Comparison of ENCODE assay signal across 8 cellular contexts in the genomic region with DNA sequence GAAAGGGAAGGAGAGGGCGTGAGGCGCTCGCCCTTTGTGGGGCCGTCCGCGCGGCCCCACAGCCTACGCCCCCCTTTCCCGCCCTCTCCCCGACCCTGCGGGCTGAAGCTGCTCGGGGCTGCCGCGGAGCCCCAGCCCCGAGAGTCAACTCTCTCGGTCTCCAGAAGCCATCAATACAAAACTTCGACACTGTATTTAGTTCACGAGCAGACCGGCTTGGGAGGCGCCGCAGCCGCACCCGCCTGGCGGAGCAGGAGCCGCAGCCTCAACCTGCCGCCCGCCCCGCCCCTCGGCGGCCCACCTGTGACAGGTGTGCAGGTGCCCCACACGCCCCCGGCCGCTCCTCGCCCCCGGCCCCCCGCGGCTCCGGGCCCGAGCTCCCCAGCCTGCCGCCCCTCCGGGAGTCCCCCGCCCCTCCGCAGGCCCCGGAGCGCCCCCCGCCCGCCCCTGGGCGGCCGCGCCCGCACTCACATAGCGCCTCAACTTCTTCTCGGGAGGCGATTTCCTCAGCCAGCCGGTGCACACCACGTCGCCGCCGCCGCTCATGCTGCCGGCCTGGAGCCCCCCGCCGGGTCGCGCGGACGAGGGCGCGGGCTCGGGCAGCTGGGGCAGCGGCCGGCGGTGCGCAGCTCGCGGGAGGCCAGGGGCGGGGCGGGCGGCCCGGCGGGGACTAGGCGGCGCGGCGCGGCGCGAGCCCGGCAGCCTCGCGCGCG. TPM values are rescaled to one million over a fixed set of nuclear protein-coding genes. Genes with fewer than 3 reads are reported as not detected.
A peak's percentile ranks its signal among the peaks of the same experiment; 100 is the strongest.
DNase-seq lines count a peak whose midpoint lies in the region; ATAC-seq and TF ChIP-seq lines count a peak whose summit lies in the region.

A gene with protein sequence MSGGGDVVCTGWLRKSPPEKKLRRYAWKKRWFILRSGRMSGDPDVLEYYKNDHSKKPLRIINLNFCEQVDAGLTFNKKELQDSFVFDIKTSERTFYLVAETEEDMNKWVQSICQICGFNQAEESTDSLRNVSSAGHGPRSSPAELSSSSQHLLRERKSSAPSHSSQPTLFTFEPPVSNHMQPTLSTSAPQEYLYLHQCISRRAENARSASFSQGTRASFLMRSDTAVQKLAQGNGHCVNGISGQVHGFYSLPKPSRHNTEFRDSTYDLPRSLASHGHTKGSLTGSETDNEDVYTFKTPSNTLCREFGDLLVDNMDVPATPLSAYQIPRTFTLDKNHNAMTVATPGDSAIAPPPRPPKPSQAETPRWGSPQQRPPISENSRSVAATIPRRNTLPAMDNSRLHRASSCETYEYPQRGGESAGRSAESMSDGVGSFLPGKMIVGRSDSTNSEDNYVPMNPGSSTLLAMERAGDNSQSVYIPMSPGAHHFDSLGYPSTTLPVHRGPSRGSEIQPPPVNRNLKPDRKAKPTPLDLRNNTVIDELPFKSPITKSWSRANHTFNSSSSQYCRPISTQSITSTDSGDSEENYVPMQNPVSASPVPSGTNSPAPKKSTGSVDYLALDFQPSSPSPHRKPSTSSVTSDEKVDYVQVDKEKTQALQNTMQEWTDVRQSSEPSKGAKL (minus strand): TSS at position 646 of the 713 bp plus-strand sequence. CDS start 100 bp downstream, at position 546.

- 1% methylated on average over 34 of the region's 93 CpGs; no CpG with 5 or more reads in 1 of the 2 experiments for WGBS in IMR-90 (ENCODE audit: extremely low coverage in 2 of 2, insufficient read length in 1 of 2), 2 experiments

- H3K9me3 ChIP-seq in AG04450 (ENCODE audit: control insufficient read depth, insufficient read depth, low read length) (no peaks in the 10 kb centered on the region; the same call in 1 of the 2 replicates), IMR-90 (ENCODE audit: control insufficient read depth, insufficient read depth, low read length) (no peaks in the 10 kb centered on the region)

- dilution Hi-C loops in IMR-90 (cut with HindIII; ENCODE audit: low sequenced_read_pairs, unreplicated experiment), result no loop called here

- H2AFZ ChIP-seq in IMR-90 (replicated peaks; ENCODE audit: low read length, poor library complexity), result peak within 1 kb of the TSS; percentile 91

- H2AK5ac ChIP-seq in IMR-90 (ENCODE audit: low read depth, low read length), result peak within 1 kb of the TSS; percentile 53

- peaks cover 5% of the 10 kb centered on the region for H4K20me1 ChIP-seq in IMR-90 (ENCODE audit: insufficient read depth, low read length)

- peak within 1 kb of the TSS; percentile 64 for H2BK5ac ChIP-seq in IMR-90 (ENCODE audit: low read depth, low read length, poor library complexity, severe bottlenecking)

- peak within 1 kb of the TSS; percentile 95 for H3K4me3 Mint-ChIP-seq in activated T-helper 2 cell treated with anti-CD3 and anti-CD28 coated beads, Interferon-gamma antibody, Interleukin-2, Interleukin-4, amounts not matched to agents 10 μg/mL and 5 μg/mL and 100 μg/mL, durations not matched to agents 14 hours and 24 hours and 36 hours (ENCODE audit: low read depth)
- peak within 1 kb of the TSS; percentile 94 for H3K4me3 Mint-ChIP-seq in osteocyte (ENCODE audit: unreplicated experiment)

- no peak for TF ChIP-seq RAD21 in IMR-90 (IDR thresholded peaks at IDR 0.05; ENCODE audit: low read length)

- peaks cover 11% of the 10 kb centered on the region for H3K9me1 ChIP-seq in IMR-90 (ENCODE audit: insufficient read depth, low read length)

- H3K36me3 Mint-ChIP-seq in activated T-helper 2 cell treated with anti-CD3 and anti-CD28 coated beads, Interferon-gamma antibody, Interleukin-2, Interleukin-4, amounts not matched to agents 10 μg/mL and 5 μg/mL and 100 μg/mL, durations not matched to agents 14 hours and 24 hours and 36 hours (ENCODE audit: low read depth), result peaks cover 19% of the 10 kb centered on the region
- H3K36me3 Mint-ChIP-seq in osteocyte (ENCODE audit: unreplicated experiment), result no peaks in the 10 kb centered on the region

- TF ChIP-seq POLR2A in IMR-90 (IDR thresholded peaks at IDR 0.05; ENCODE audit: low read depth, low read length), result no peak

- H3K18ac ChIP-seq in IMR-90 (ENCODE audit: low read depth, low read length), result peak within 1 kb of the TSS; percentile 85

- DNase-seq in AG04450 (ENCODE audit: low read depth, low spot score) (no peak), IMR-90 (no peak), germinal center (ENCODE audit: low spot score) (peak; percentile 17), osteocyte (ENCODE audit: extremely low spot score, unreplicated experiment) (no peak), UCSD-AML1 (lab: John Stamatoyannopoulos, UW; ENCODE audit: unreplicated experiment) (no peak), GF-D8 (lab: John Stamatoyannopoulos, UW) (no peak)
- DNase-seq in activated T-helper 2 cell treated with anti-CD3 and anti-CD28 coated beads, Interferon-gamma antibody, Interleukin-2, Interleukin-4, amounts not matched to agents 10 μg/mL and 5 μg/mL and 100 μg/mL, durations not matched to agents 14 hours and 24 hours and 36 hours (ENCODE audit: low spot score), result peak; percentile 30

- ATAC-seq in GM19397 (IDR thresholded peaks at IDR 0.05; ENCODE audit: unreplicated experiment), result peak; percentile 32
- ATAC-seq in IMR-90 (ENCODE audit: low read depth), result peak; percentile 71; the same call in 1 of the 2 replicates

- peak within 1 kb of the TSS; percentile 86 for H3K23ac ChIP-seq in IMR-90 (ENCODE audit: low read depth, low read length)

- H3K4ac ChIP-seq in IMR-90 (ENCODE audit: low read depth, low read length), result peak within 1 kb of the TSS; percentile 85

- H3K27me3 ChIP-seq in AG04450 (ENCODE audit: control insufficient read depth, insufficient read depth, low read length) (no peaks in the 10 kb centered on the region), IMR-90 (ENCODE audit: control insufficient read depth, insufficient read depth, low read length) (no peaks in the 10 kb centered on the region)

- intact Hi-C loops in IMR-90 (cut with micrococcal nuclease), result loop anchor here (2.0 kb wide), 2 partner anchors 189 to 269 kb away; no protein-coding TSS in a partner anchor
- intact Hi-C loops in activated T-helper 2 cell treated with anti-CD3 and anti-CD28 coated beads, Interferon-gamma antibody, Interleukin-2, Interleukin-4, amounts not matched to agents 10 μg/mL and 5 μg/mL and 100 μg/mL, durations not matched to agents 14 hours and 24 hours and 36 hours (cut with micrococcal nuclease), result loop anchor here (1.0 to 5.0 kb wide), 6 partner anchors 10 to 280 kb away; a partner anchor contains a TSS

- H3K56ac ChIP-seq in IMR-90 (ENCODE audit: extremely low read depth, insufficient read depth, low read length), result peak within 1 kb of the TSS; percentile 82

- peak within 1 kb of the TSS; percentile 76 for H3K14ac ChIP-seq in IMR-90 (replicated peaks; ENCODE audit: low read depth, low read length)

- peak within 1 kb of the TSS; percentile 84 for H2AK9ac ChIP-seq in IMR-90 (replicated peaks; ENCODE audit: low read depth, low read length, poor library complexity)

- peaks cover 65% of the 10 kb centered on the region for H3K4me1 Mint-ChIP-seq in activated T-helper 2 cell treated with anti-CD3 and anti-CD28 coated beads, Interferon-gamma antibody, Interleukin-2, Interleukin-4, amounts not matched to agents 10 μg/mL and 5 μg/mL and 100 μg/mL, durations not matched to agents 14 hours and 24 hours and 36 hours (ENCODE audit: low read depth)
- H3K4me1 Mint-ChIP-seq in osteocyte (ENCODE audit: unreplicated experiment), result peaks cover 33% of the 10 kb centered on the region

- no TSS peak for BruUV-seq in IMR-90 (replicated peaks; lab: Mats Ljungman, UMichigan)

- POLR2A ChIA-PET in AG04450 (lab: Yijun Ruan, JAX), result interaction anchor here (0.6 to 1.4 kb wide), 6 partner anchors 156 to 416 kb away, joined by 3 to 9 read pairs (median 8); a partner anchor contains a TSS
- POLR2A ChIA-PET in IMR-90 (lab: Charles Lee; ENCODE audit: unreplicated experiment), result no interaction called here

- H3K27me3 Mint-ChIP-seq in activated T-helper 2 cell treated with anti-CD3 and anti-CD28 coated beads, Interferon-gamma antibody, Interleukin-2, Interleukin-4, amounts not matched to agents 10 μg/mL and 5 μg/mL and 100 μg/mL, durations not matched to agents 14 hours and 24 hours and 36 hours (ENCODE audit: low read depth), result no peaks in the 10 kb centered on the region
- H3K27me3 Mint-ChIP-seq in osteocyte (ENCODE audit: unreplicated experiment), result no peaks in the 10 kb centered on the region

- H2BK120ac ChIP-seq in IMR-90 (ENCODE audit: low read depth, low read length), result peak within 1 kb of the TSS; percentile 61

- peak within 1 kb of the TSS; percentile 77 for H4K91ac ChIP-seq in IMR-90 (ENCODE audit: insufficient read depth, low read depth, low read length)

- in situ Hi-C loops in IMR-90 (cut with MboI; ENCODE audit: low sequenced_read_pairs), result loop anchor here (10.0 kb wide), 1 partner anchor 283 kb away; a partner anchor contains a TSS

- H3K27ac ChIP-seq in AG04450 (ENCODE audit: low read depth, low read length), result peak within 1 kb of the TSS; percentile 97
- peak within 1 kb of the TSS; percentile 84 for H3K27ac ChIP-seq in IMR-90 (ENCODE audit: insufficient read depth, low read length)

- H2BK15ac ChIP-seq in IMR-90 (ENCODE audit: low read depth, low read length), result peak within 1 kb of the TSS; percentile 71; the same call in 2 of the 3 replicates

- peak within 1 kb of the TSS; percentile 80 to 83; a peak in 3 of 4 replicates for H4K8ac ChIP-seq in IMR-90 (ENCODE audit: low read depth in 2 of 2, low read length in 2 of 2)

- H3K4me1 ChIP-seq in IMR-90 (ENCODE audit: control insufficient read depth, insufficient read depth, low read length), result peaks cover 19% of the 10 kb centered on the region

- CTCF ChIA-PET in AG04450 (lab: Charles Lee), result interaction anchor here (1.2 to 7.4 kb wide), 3 partner anchors 71 to 189 kb away, joined by 4 to 55 read pairs (median 17); no protein-coding TSS in a partner anchor
- CTCF ChIA-PET in IMR-90 (lab: Yijun Ruan, JAX), result interaction anchor here (0.7 to 3.3 kb wide), 2 partner anchors 133 to 147 kb away, joined by 3 to 19 read pairs; no protein-coding TSS in a partner anchor

- H3K4me2 ChIP-seq in IMR-90 (ENCODE audit: low read depth, low read length), result peak within 1 kb of the TSS; percentile 96

- peak within 1 kb of the TSS; percentile 79 for H4K5ac ChIP-seq in IMR-90 (ENCODE audit: low read depth, low read length)

- H2BK20ac ChIP-seq in IMR-90 (ENCODE audit: low read depth, low read length), result peak within 1 kb of the TSS; percentile 35; the same call in 1 of the 2 replicates

- no peaks in the 10 kb centered on the region for H3K36me3 ChIP-seq in IMR-90 (ENCODE audit: control insufficient read depth, insufficient read depth, low read length)

- no peak for TF ChIP-seq CTCF in AG04450 (IDR thresholded peaks at IDR 0.05; ENCODE audit: low read depth, low read length)
- no peak for TF ChIP-seq CTCF in IMR-90 (conservative IDR thresholded peaks at IDR 0.05; ENCODE audit: low read depth, low read length)
- no peak for TF ChIP-seq CTCF in osteocyte (IDR thresholded peaks at IDR 0.05)

- H3K79me1 ChIP-seq in IMR-90 (ENCODE audit: low read depth in 1 of 2, low read length in 2 of 2), result peaks cover 6 to 33% of the 10 kb centered on the region in 2 experiments

- peak within 1 kb of the TSS; percentile 96 for H3K27ac Mint-ChIP-seq in activated T-helper 2 cell treated with anti-CD3 and anti-CD28 coated beads, Interferon-gamma antibody, Interleukin-2, Interleukin-4, amounts not matched to agents 10 μg/mL and 5 μg/mL and 100 μg/mL, durations not matched to agents 14 hours and 24 hours and 36 hours
- H3K27ac Mint-ChIP-seq in osteocyte (ENCODE audit: unreplicated experiment), result peak within 1 kb of the TSS; percentile 98

- peak within 1 kb of the TSS; percentile 74 for H3K4me3 ChIP-seq in AG04450 (ENCODE audit: low read depth, low read length)
- peak within 1 kb of the TSS; percentile 96 for H3K4me3 ChIP-seq in IMR-90 (ENCODE audit: insufficient read depth, low read depth, low read length)

- H3K9ac ChIP-seq in IMR-90 (ENCODE audit: low read depth, low read length), result peak within 1 kb of the TSS; percentile 89

- no peaks in the 10 kb centered on the region for H3K9me3 Mint-ChIP-seq in activated T-helper 2 cell treated with anti-CD3 and anti-CD28 coated beads, Interferon-gamma antibody, Interleukin-2, Interleukin-4, amounts not matched to agents 10 μg/mL and 5 μg/mL and 100 μg/mL, durations not matched to agents 14 hours and 24 hours and 36 hours
- no peaks in the 10 kb centered on the region for H3K9me3 Mint-ChIP-seq in osteocyte (ENCODE audit: unreplicated experiment)

RNA-seq across cellular contexts. Expression of the gene that starts here (rescaled TPM):
- polyA plus RNA-seq in AG04450 (2011; rRNA removed), result 7.9 and 8.7 TPM in 2 replicates
- polyA minus RNA-seq in AG04450 (2011; rRNA and poly(A)+ RNA removed), result 14.0 and 16.2 TPM in 2 replicates
- 5.6 and 5.9 TPM in 2 replicates for total RNA-seq in IMR-90 (2012; rRNA removed)
- 3.2 and 3.3 TPM in 2 replicates for polyA plus RNA-seq in IMR-90 (2012; rRNA removed)
- 2.8 and 3.4 TPM in 2 replicates for polyA plus RNA-seq in IMR-90 (2012; cell fraction: cytosol; rRNA removed)
- polyA plus RNA-seq in IMR-90 (2012; cell fraction: nucleus; rRNA removed; ENCODE audit: low replicate concordance), result 4.3 and 7.5 TPM in 2 replicates
- 32.8 and 33.2 TPM in 2 replicates for total RNA-seq in activated T-helper 2 cell treated with anti-CD3 and anti-CD28 coated beads, Interferon-gamma antibody, Interleukin-2, Interleukin-4, amounts not matched to agents 10 μg/mL and 5 μg/mL and 100 μg/mL, durations not matched to agents 14 hours and 24 hours and 36 hours
- total RNA-seq in osteocyte, result 11.4 TPM in 2 replicates

Comparison
In these comparisons a context has a peak if more than half of its experiments do, and no peak if none do; other contexts are left out.
1. DNase-seq: peak in activated T-helper 2 cell treated with anti-CD3 and anti-CD28 coated beads, Interferon-gamma antibody, Interleukin-2, Interleukin-4, amounts not matched to agents 10 μg/mL and 5 μg/mL and 100 μg/mL, durations not matched to agents 14 hours and 24 hours and 36 hours (single experiment) and germinal center (single experiment); none in AG04450 (single experiment), IMR-90 (single experiment), osteocyte (single experiment), UCSD-AML1 (single experiment) and GF-D8 (single experiment).